7 cellular contexts compared by ENCODE assay signal in genomic region chr19:19662866-19663291, GRCh38. TPM values are rescaled to one million over a fixed set of nuclear protein-coding genes. Genes with fewer than 3 reads are reported as not detected.
DNase-seq lines count a peak whose midpoint lies in the region; ATAC-seq and TF ChIP-seq lines count a peak whose summit lies in the region.

No MANE protein-coding gene starts in this region.

- peaks cover 2% of the 10 kb centered on the region; the same call in 1 of the 2 replicates for H3K9me3 ChIP-seq in MG63

- no peaks in the 10 kb centered on the region for H3K9me3 Mint-ChIP-seq in mesothelial cell of epicardium

- peak overlapping the region; percentile 84 for H3K4me3 ChIP-seq in MG63
- H3K4me3 ChIP-seq in brain microvascular endothelial cell (ENCODE audit: low read depth, low read length): peak overlapping the region; percentile 97

- no peaks in the 10 kb centered on the region for H3K27me3 Mint-ChIP-seq in mesothelial cell of epicardium (ENCODE audit: low read depth)

- peaks cover 6% of the 10 kb centered on the region for H3K36me3 Mint-ChIP-seq in mesothelial cell of epicardium

- peaks cover 20% of the 10 kb centered on the region for H3K4me1 Mint-ChIP-seq in mesothelial cell of epicardium

- no peak for TF ChIP-seq CTCF in GM20000 (IDR thresholded peaks at IDR 0.05; ENCODE audit: extremely low read depth, missing control alignments)
- no peak for TF ChIP-seq CTCF in brain microvascular endothelial cell (IDR thresholded peaks at IDR 0.05; ENCODE audit: low read depth, low read length, missing control alignments)
- no peak for TF ChIP-seq CTCF in mesothelial cell of epicardium (IDR thresholded peaks at IDR 0.05; ENCODE audit: unreplicated experiment)

- peak overlapping the region; percentile 81 for H3K27ac Mint-ChIP-seq in mesothelial cell of epicardium

- ATAC-seq in GM18861 (IDR thresholded peaks at IDR 0.05; ENCODE audit: unreplicated experiment): no peak

- no peaks in the 10 kb centered on the region for H3K27me3 ChIP-seq in MG63
- H3K27me3 ChIP-seq in brain microvascular endothelial cell (replicated peaks): no peaks in the 10 kb centered on the region

- H3K4me3 Mint-ChIP-seq in mesothelial cell of epicardium: peak overlapping the region; percentile 93

- H3K36me3 ChIP-seq in MG63 (peaks cover 51% of the 10 kb centered on the region), brain microvascular endothelial cell (replicated peaks) (peaks cover 18% of the 10 kb centered on the region)

- DNase-seq in GM20000 (ENCODE audit: low spot score) (peak; percentile 34), MG63 (no peak), brain microvascular endothelial cell (no peak), mesothelial cell of epicardium (ENCODE audit: low spot score in 2 of 2, unreplicated experiment in 2 of 2) (no peak), medulla oblongata (ENCODE audit: extremely low spot score) (no peak), cerebellum (ENCODE audit: low spot score) (no peak)

- in situ Hi-C loops in brain microvascular endothelial cell (cut with HindIII; ENCODE audit: low pct_ligation_motif_present, low sequenced_read_pairs): no loop called here

- H3K27ac ChIP-seq in brain microvascular endothelial cell: peak overlapping the region; percentile 91

RNA-seq across cellular contexts. Expression of gene ATP13A1, which starts 0.6 kb away (rescaled TPM):
- total RNA-seq in MG63 (2014; rRNA removed; shearing (Covaris generic); ENCODE audit: low replicate concordance): 30.6 and 70.8 TPM in 2 replicates
- total RNA-seq in mesothelial cell of epicardium: 83.8 to 88.3 TPM (median 87.3 TPM) in 3 replicates
- total RNA-seq in cerebellum: 28.1 TPM

RNA-seq across cellular contexts. Expression of gene ZNF101, which starts 5.8 kb away (rescaled TPM):
- total RNA-seq in MG63 (2014; rRNA removed; shearing (Covaris generic); ENCODE audit: low replicate concordance): 7.1 and 18.0 TPM in 2 replicates
- 8.0 to 8.3 TPM (median 8.3 TPM) in 3 replicates for total RNA-seq in mesothelial cell of epicardium
- 9.1 TPM for total RNA-seq in cerebellum

RNA-seq across cellular contexts. Expression of gene GMIP, which starts 19.4 kb away (rescaled TPM):
- total RNA-seq in MG63 (2014; rRNA removed; shearing (Covaris generic); ENCODE audit: low replicate concordance): 2.7 and 12.4 TPM in 2 replicates
- 25.0 to 27.1 TPM (median 25.1 TPM) in 3 replicates for total RNA-seq in mesothelial cell of epicardium
- 8.1 TPM for total RNA-seq in cerebellum

RNA-seq across cellular contexts. Expression of gene LPAR2, which starts 34.9 kb away (rescaled TPM):
- total RNA-seq in MG63 (2014; rRNA removed; shearing (Covaris generic); ENCODE audit: low replicate concordance): 0.79 TPM in 1 of 2 replicates, not detected in the other
- 84.2 to 93.4 TPM (median 87.1 TPM) in 3 replicates for total RNA-seq in mesothelial cell of epicardium
- total RNA-seq in cerebellum: 23.0 TPM

RNA-seq across cellular contexts. Expression of gene PBX4, which starts 44.4 kb away (rescaled TPM):
- 2.4 and 15.5 TPM in 2 replicates for total RNA-seq in MG63 (2014; rRNA removed; shearing (Covaris generic); ENCODE audit: low replicate concordance)
- total RNA-seq in mesothelial cell of epicardium: 11.3 to 12.8 TPM (median 12.2 TPM) in 3 replicates
- 13.3 TPM for total RNA-seq in cerebellum
